Comparison of ENCODE assay signal across 1 cellular context in genomic region chr6:143811492-143812157, GRCh38.
TF ChIP-seq lines count a peak whose summit lies in the region.

No MANE protein-coding gene starts in this region.

TF ChIP-seq in IMR-90, 13 proteins besides CTCF, POLR2A, EP300 and RAD21 (continued from another document):
- TF ChIP-seq USF2 (IDR thresholded peaks at IDR 0.05; ENCODE audit: low read depth, low read length) = no peak
- no peak for TF ChIP-seq BHLHE40 (IDR thresholded peaks at IDR 0.05; ENCODE audit: low read depth, low read length)
- TF ChIP-seq RFX5 (IDR thresholded peaks at IDR 0.05; ENCODE audit: low read depth, low read length) = no peak
